Comparison of ENCODE assay signal across 8 cellular contexts in the genomic region with DNA sequence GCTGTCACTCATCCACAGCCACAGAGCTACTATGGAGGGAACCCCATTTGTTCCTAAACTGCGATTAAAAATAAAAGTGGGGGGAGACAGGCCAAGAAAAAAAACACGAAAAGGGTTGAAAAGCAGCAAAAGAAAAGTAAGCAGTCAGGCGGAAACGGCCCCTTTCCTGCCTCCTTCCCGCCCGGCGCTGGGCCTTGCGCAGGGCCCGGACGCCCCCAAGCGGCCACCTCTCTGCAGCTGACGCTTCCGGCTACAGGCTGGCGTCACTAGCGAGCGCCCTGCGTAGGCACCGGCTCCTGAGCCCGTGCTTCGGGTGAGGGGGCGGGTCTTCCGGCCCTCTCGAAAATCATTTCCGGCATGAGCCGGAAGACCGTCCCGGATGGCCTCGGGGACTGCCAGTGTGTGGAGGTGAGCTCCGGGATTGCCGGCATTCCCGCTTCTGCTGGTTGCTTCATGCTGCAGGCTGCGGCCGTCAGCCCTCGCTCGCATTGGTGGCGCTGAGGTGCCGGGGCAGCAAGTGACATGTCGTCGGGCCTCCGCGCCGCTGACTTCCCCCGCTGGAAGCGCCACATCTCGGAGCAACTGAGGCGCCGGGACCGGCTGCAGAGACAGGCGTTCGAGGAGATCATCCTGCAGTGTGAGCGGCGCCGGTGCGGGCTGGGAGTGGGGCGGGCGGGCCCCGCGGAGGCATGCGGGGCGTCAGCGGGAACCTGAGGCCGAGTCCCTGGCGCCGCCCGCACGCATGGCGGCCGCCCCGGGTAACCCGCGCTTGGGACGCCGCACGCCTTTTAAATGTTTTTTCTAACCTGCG. TPM values are rescaled to one million over a fixed set of nuclear protein-coding genes. Genes with fewer than 3 reads are reported as not detected.
DNase-seq lines count a peak whose midpoint lies in the region; ATAC-seq and TF ChIP-seq lines count a peak whose summit lies in the region.

A gene (plus strand): TSS at position 368 of the 811 bp plus-strand sequence. CDS start 155 bp downstream, at position 523.

- peaks cover 8% of the 10 kb centered on the region for H3F3A ChIP-seq in PC-3 (ENCODE audit: low read length, unreplicated experiment)

- H4K20me1 ChIP-seq in PC-3 (ENCODE audit: low read length): peaks cover 38% of the 10 kb centered on the region

- H3K27me3 ChIP-seq in PC-3 (ENCODE audit: low read length): no peaks in the 10 kb centered on the region

- H3K9me3 ChIP-seq in PC-3 (ENCODE audit: low read length): no peaks in the 10 kb centered on the region

- peaks cover 34% of the 10 kb centered on the region for H3K36me3 ChIP-seq in PC-3 (ENCODE audit: low read depth, low read length)

- peaks cover 51% of the 10 kb centered on the region for H3K79me2 ChIP-seq in PC-3 (ENCODE audit: low read length)

- peak; percentile 92 for TF ChIP-seq CTCF in PC-3 (conservative IDR thresholded peaks at IDR 0.05; ENCODE audit: low read depth, low read length)

- H2AFZ ChIP-seq in PC-3 (ENCODE audit: low read length): peak within 1 kb of the TSS; percentile 76

- H3K9me2 ChIP-seq in PC-3 (replicated peaks; ENCODE audit: low read length): no peaks in the 10 kb centered on the region

- CTCF ChIA-PET in PC-3 (lab: Charles Lee): interaction anchor here (0.6 to 1.0 kb wide), 7 partner anchors 203 to 535 kb away, joined by 3 to 10 read pairs (median 4); no protein-coding TSS in a partner anchor

- BruUV-seq in PC-3 (replicated peaks; lab: Mats Ljungman, UMichigan): no TSS peak

- DNase-seq in DMS53 treated with DMSO at 0.1 percent for 48 hours (lab: John Stamatoyannopoulos, UW; ENCODE audit: unreplicated experiment) (peak; percentile 91), PC-3 (peak; percentile 97), activated T-cell treated with anti-CD3 and anti-CD28 coated beads for 48 hours (ENCODE audit: low read depth) (peak; percentile 96), epithelial cell of prostate (ENCODE audit: low read depth, low spot score) (peak; percentile 82), mucosa of gallbladder (ENCODE audit: low spot score) (peak; percentile 96)
- peak; percentile 93 for DNase-seq in Jurkat, Clone E6-1 (ENCODE audit: low read depth, low spot score)
- peak; percentile 76 to 90 for DNase-seq in stimulated activated CD8-positive, alpha-beta memory T cell treated with anti-CD3 and anti-CD28 coated beads, Interleukin-4, amount 100 ng/mL, for 4 hours (ENCODE audit: low read depth in 2 of 2, low spot score in 1 of 2)

- peak within 1 kb of the TSS; percentile 73 for H3K27ac ChIP-seq in PC-3 (ENCODE audit: low read length)
- peak within 1 kb of the TSS; percentile 83 for H3K27ac ChIP-seq in epithelial cell of prostate

- POLR2A ChIA-PET in PC-3 (lab: Charles Lee; ENCODE audit: unreplicated experiment): interaction anchor here (0.6 to 1.0 kb wide), 3 partner anchors 166 to 324 kb away, joined by 3 to 5 read pairs (median 3); no protein-coding TSS in a partner anchor

- peak; percentile 92 for ATAC-seq in GM21619 (IDR thresholded peaks at IDR 0.05; ENCODE audit: unreplicated experiment)
- ATAC-seq in PC-3: peak; percentile 70

- intact Hi-C loops in PC-3 (cut with micrococcal nuclease): loop anchor here (1.0 to 10.0 kb wide), 10 partner anchors 193 to 644 kb away; no protein-coding TSS in a partner anchor

- H3K9ac ChIP-seq in PC-3 (ENCODE audit: low read length): peak within 1 kb of the TSS; percentile 88

- H3K4me2 ChIP-seq in PC-3 (ENCODE audit: low read length): peak within 1 kb of the TSS; percentile 81

- H3K4me1 ChIP-seq in PC-3 (ENCODE audit: insufficient read depth, low read length): peaks cover 49% of the 10 kb centered on the region

- H3K4me3 ChIP-seq in Jurkat, Clone E6-1 (ENCODE audit: low read length): peak within 1 kb of the TSS; percentile 87
- peak within 1 kb of the TSS; percentile 97 for H3K4me3 ChIP-seq in PC-3 (ENCODE audit: low read length)

RNA-seq across cellular contexts. Expression of the gene that starts here (rescaled TPM):
- polyA plus RNA-seq in Jurkat, Clone E6-1 (2012; ENCODE audit: insufficient read depth, insufficient read length): 16.1 TPM
- total RNA-seq in PC-3 (2014; rRNA removed) (126 and 173 TPM in 2 replicates), mucosa of gallbladder (35.0 TPM)

Comparison
In these comparisons a context has a peak if more than half of its experiments do, and no peak if none do; other contexts are left out.
1. Peak in every context shown above with its lines: DNase-seq, ATAC-seq, H3K4me3 ChIP-seq and H3K27ac ChIP-seq.